Comparison of ENCODE assay signal across 1 cellular context in genomic region chr6:34957184-34957904, GRCh38.
TF ChIP-seq lines count a peak whose summit lies in the region.

No MANE protein-coding gene starts in this region.

TF ChIP-seq in WTC11, 78 proteins besides CTCF, POLR2A, EP300 and RAD21 (continued from another document):
- TF ChIP-seq AR (CRISPR knock-in tag; IDR thresholded peaks at IDR 0.05) (no peak), ZNF423 (CRISPR knock-in tag; IDR thresholded peaks at IDR 0.05) (no peak), GTF2I (CRISPR knock-in tag; conservative IDR thresholded peaks at IDR 0.05) (no peak), PRRX2 (CRISPR knock-in tag; IDR thresholded peaks at IDR 0.05) (no peak), OVOL2 (CRISPR knock-in tag; IDR thresholded peaks at IDR 0.05; ENCODE audit: borderline replicate concordance) (no peak), ZNF416 (CRISPR knock-in tag; IDR thresholded peaks at IDR 0.05) (no peak), JUN (CRISPR knock-in tag; IDR thresholded peaks at IDR 0.05) (no peak)
